In genomic region chr17:44119062-44119461, GRCh38 we compare ENCODE assay signal across 20 cellular contexts. TPM values are rescaled to one million over a fixed set of nuclear protein-coding genes. Genes with fewer than 3 reads are reported as not detected.
DNase-seq lines count a peak whose midpoint lies in the region; ATAC-seq and TF ChIP-seq lines count a peak whose summit lies in the region.
"Had no signal": no experiment of that assay in that cellular context is flagged by ENCODE, and none has a peak within 500 bp of the region (broad histone marks: within the 10 kb centered on the region; RNA-seq: fewer than 3 reads in every experiment).

No MANE protein-coding gene starts in this region.

- H3K23ac ChIP-seq in trophoblast cell (ENCODE audit: low read length) = no peak overlapping the region

- H2AK5ac ChIP-seq in trophoblast cell (ENCODE audit: low read length) = no peak overlapping the region

- H3K4ac ChIP-seq in trophoblast cell (ENCODE audit: low read depth, low read length) = no peak overlapping the region

- no peak overlapping the region for H4K91ac ChIP-seq in trophoblast cell (ENCODE audit: low read depth, low read length)

- H3K9me3 ChIP-seq in right atrium auricular region (no peaks in the 10 kb centered on the region), heart left ventricle (no peaks in the 10 kb centered on the region), esophagus (ENCODE audit: control insufficient read depth in 2 of 2, insufficient read depth in 1 of 2, low read depth in 1 of 2, low read length in 1 of 2) (no peaks in the 10 kb centered on the region), trophoblast cell (ENCODE audit: insufficient read depth, low read depth, low read length) (no peaks in the 10 kb centered on the region), vagina (no peaks in the 10 kb centered on the region)
- H3K9me3 ChIP-seq: colonic mucosa had no signal

- no peak overlapping the region for H4K12ac ChIP-seq in trophoblast cell (ENCODE audit: low read depth, low read length)

- TF ChIP-seq CTCF in right atrium auricular region (IDR thresholded peaks at IDR 0.05) = no peak
- no peak for TF ChIP-seq CTCF in heart left ventricle (IDR thresholded peaks at IDR 0.05)
- no peak for TF ChIP-seq CTCF in vagina (IDR thresholded peaks at IDR 0.05)

- H3K9ac ChIP-seq in trophoblast cell (ENCODE audit: low read length) = no peak overlapping the region
- H3K9ac ChIP-seq: GM23248 had no signal

- H2BK5ac ChIP-seq in trophoblast cell (ENCODE audit: low read depth, low read length, poor library complexity) = no peak overlapping the region

- H3K4me3 ChIP-seq in right atrium auricular region (no peak overlapping the region), heart left ventricle (no peak overlapping the region), esophagus (ENCODE audit: low read depth in 1 of 2, low read length in 2 of 2) (no peak overlapping the region), trophoblast cell (ENCODE audit: low read depth, low read length) (no peak overlapping the region), vagina (no peak overlapping the region)
- H3K4me3 ChIP-seq: colonic mucosa, GM23248 had no signal

- intact Hi-C loops in heart left ventricle (cut with DNase I) = loop anchor here in 6 of 10 donors (5.0 to 10.0 kb wide), 6 partner anchors 37 to 177 kb away; partner anchors contain the start of genes PPY (in 2 of the 6), TMEM101 (in 2 of the 6), G6PC3 (in 1 of the 6) and NAGS (in 1 of the 6)
- intact Hi-C loops in vagina (cut with DNase I) = no loop called here

- peaks cover 7% of the 10 kb centered on the region for H3K79me2 ChIP-seq in trophoblast cell (ENCODE audit: control insufficient read depth, insufficient read depth, low read length, poor library complexity)

- peaks cover 35% of the 10 kb centered on the region for H3K36me3 ChIP-seq in right atrium auricular region
- H3K36me3 ChIP-seq in heart left ventricle = peaks cover 0 to 34% (median 27%) of the 10 kb centered on the region in 9 donors
- H3K36me3 ChIP-seq in esophagus (ENCODE audit: control insufficient read depth in 2 of 2, insufficient read depth in 2 of 2, low read length in 1 of 2) = peaks cover 7 to 8% of the 10 kb centered on the region in 2 donors
- peaks cover 0 to 3% of the 10 kb centered on the region in 2 experiments for H3K36me3 ChIP-seq in trophoblast cell (ENCODE audit: control insufficient read depth in 1 of 2, insufficient read depth in 2 of 2, low read length in 2 of 2)
- peaks cover 0 to 25% of the 10 kb centered on the region in 2 donors for H3K36me3 ChIP-seq in vagina
- H3K36me3 ChIP-seq: brain microvascular endothelial cell, colonic mucosa had no signal

- no peak overlapping the region for H4K8ac ChIP-seq in trophoblast cell (ENCODE audit: low read depth, low read length)

- H2AFZ ChIP-seq in trophoblast cell (ENCODE audit: insufficient read depth, low read length, poor library complexity) = no peak overlapping the region
- H2AFZ ChIP-seq: GM23248 had no signal

- peaks cover 0 to 70% of the 10 kb centered on the region in 2 donors for H3K4me1 ChIP-seq in right atrium auricular region
- H3K4me1 ChIP-seq in heart left ventricle = peaks cover 0 to 88% (median 65%) of the 10 kb centered on the region in 12 donors
- peaks cover 11 to 26% of the 10 kb centered on the region in 2 donors for H3K4me1 ChIP-seq in esophagus (ENCODE audit: control insufficient read depth in 2 of 2, insufficient read depth in 2 of 2, low read length in 1 of 2)
- peaks cover 8 to 14% of the 10 kb centered on the region in 2 experiments for H3K4me1 ChIP-seq in trophoblast cell (ENCODE audit: control insufficient read depth in 1 of 2, insufficient read depth in 2 of 2, low read length in 2 of 2)
- peaks cover 79% of the 10 kb centered on the region for H3K4me1 ChIP-seq in vagina
- H3K4me1 ChIP-seq: colonic mucosa had no signal

- H3K18ac ChIP-seq in trophoblast cell (ENCODE audit: low read length) = peak overlapping the region; percentile 26

- no peak for ATAC-seq in heart left ventricle
- ATAC-seq: activated naive CD8-positive, alpha-beta T cell treated with anti-CD3 and anti-CD28 coated beads, Interleukin-2, amount 50 U/mL, for 24 hours had no signal

- no peak overlapping the region for H2BK12ac ChIP-seq in trophoblast cell (ENCODE audit: low read length)

- peaks cover 13% of the 10 kb centered on the region for H3K79me1 ChIP-seq in trophoblast cell (ENCODE audit: low read length)

- H3K27me3 ChIP-seq in right atrium auricular region = no peaks in the 10 kb centered on the region
- no peaks in the 10 kb centered on the region for H3K27me3 ChIP-seq in heart left ventricle
- H3K27me3 ChIP-seq in esophagus (ENCODE audit: control insufficient read depth in 1 of 2, insufficient read depth in 2 of 2, low read length in 2 of 2) = no peaks in the 10 kb centered on the region
- no peaks in the 10 kb centered on the region for H3K27me3 ChIP-seq in trophoblast cell (ENCODE audit: insufficient read depth, low read length)
- no peaks in the 10 kb centered on the region for H3K27me3 ChIP-seq in vagina
- H3K27me3 ChIP-seq: brain microvascular endothelial cell, colonic mucosa had no signal

- no peak overlapping the region for H2BK120ac ChIP-seq in trophoblast cell (ENCODE audit: insufficient read depth, low read length, poor library complexity)

- DNase-seq in right atrium auricular region (ENCODE audit: low spot score) (no peak), heart left ventricle (no peak), trophoblast cell (no peak), vagina (ENCODE audit: extremely low spot score in 2 of 2) (no peak), AG08395 (ENCODE audit: low spot score) (no peak), SHP77 treated with DMSO at 0.1 percent for 48 hours (lab: John Stamatoyannopoulos, UW) (no peak), COLO668 (lab: John Stamatoyannopoulos, UW; ENCODE audit: unreplicated experiment) (no peak)
- DNase-seq: activated CD4-positive, alpha-beta T cell treated with anti-CD3 and anti-CD28 coated beads for 1 hour; activated naive CD8-positive, alpha-beta T cell treated with anti-CD3 and anti-CD28 coated beads, Interleukin-2, amount 50 U/mL, for 24 hours; brain microvascular endothelial cell; CD4-positive, CD25-positive, alpha-beta regulatory T cell; colonic mucosa; DMS153; GM23248; naive B cell; NCI-H69; stimulated activated CD4-positive, alpha-beta T cell treated with anti-CD3 and anti-CD28 coated beads, Interleukin-4, amount 100 ng/mL, for 1 hour had no signal

- no peak overlapping the region for H3K4me2 ChIP-seq in trophoblast cell (ENCODE audit: low read length)

- WGBS in heart left ventricle, 4 donors = 30 to 54% (median 41%) methylated on average over 4 to 5 of the region's 5 CpGs
- WGBS in esophagus, 2 donors = 41 to 44% methylated on average over 5 of the region's 5 CpGs
- no CpG with 5 or more reads among the region's 5 CpGs for WGBS in trophoblast cell (ENCODE audit: extremely low coverage, insufficient coverage, insufficient read length)

- no peak overlapping the region for H3K14ac ChIP-seq in trophoblast cell (ENCODE audit: low read length)

- H3K27ac ChIP-seq in right atrium auricular region (peak overlapping the region; percentile 31 to 94), heart left ventricle (peak overlapping the region in 2 of 12 donors; percentile 12 to 13), esophagus (ENCODE audit: low read depth in 2 of 2, low read length in 1 of 2) (peak overlapping the region; percentile 52 to 82), trophoblast cell (ENCODE audit: low read depth, low read length) (no peak overlapping the region), vagina (peak overlapping the region; percentile 33)
- H3K27ac ChIP-seq: brain microvascular endothelial cell, colonic mucosa, GM23248, HL-60 had no signal

- TF ChIP-seq POLR2A in heart left ventricle (IDR thresholded peaks at IDR 0.05) (no peak), vagina (IDR thresholded peaks at IDR 0.05) (no peak)

RNA-seq across cellular contexts. Expression of gene HDAC5, which starts 4.4 kb away (rescaled TPM):
- total RNA-seq in right atrium auricular region = 100 to 1,000 TPM in 1 of 2 donors, 10 to 100 TPM in 1; 80.0 to 138 TPM
- total RNA-seq in heart left ventricle = 100 to 1,000 TPM in 2 of 9 donors, 10 to 100 TPM in 7; 54.6 to 283 (median 70.1) TPM
- 10 to 100 TPM; 64.2 to 91.0 TPM for polyA plus RNA-seq in heart left ventricle
- polyA plus RNA-seq in esophagus = 10 to 100 TPM; 45.7 to 54.7 TPM
- 53.7 and 54.1 TPM in 2 replicates for polyA plus RNA-seq in trophoblast cell (2013)
- 86.9 TPM for total RNA-seq in vagina

RNA-seq across cellular contexts. Expression of gene HROB, which starts 22.7 kb away (rescaled TPM):
- total RNA-seq in right atrium auricular region (under 1 TPM; 0.59 to 0.94 TPM), heart left ventricle (1 to 10 TPM in 4 of 9 donors, under 1 TPM in 5; 0.47 to 5.8 (median 0.84) TPM), vagina (2.0 TPM)
- polyA plus RNA-seq in heart left ventricle (under 1 TPM; 0.34 to 0.42 TPM), esophagus (1 to 10 TPM; 1.7 to 2.5 TPM)
- 11.6 and 11.7 TPM in 2 replicates for polyA plus RNA-seq in trophoblast cell (2013)

RNA-seq across cellular contexts. Expression of gene G6PC3, which starts 48.5 kb away (rescaled TPM):
- total RNA-seq in right atrium auricular region = 10 to 100 TPM; 36.0 to 41.1 TPM
- total RNA-seq in heart left ventricle = 10 to 100 TPM; 28.5 to 46.5 (median 36.6) TPM
- polyA plus RNA-seq in heart left ventricle = 10 to 100 TPM; 52.4 to 75.1 TPM
- 10 to 100 TPM; 36.3 to 43.5 TPM for polyA plus RNA-seq in esophagus
- polyA plus RNA-seq in trophoblast cell (2013) = 85.9 and 89.3 TPM in 2 replicates
- total RNA-seq in vagina = 44.0 TPM

RNA-seq across cellular contexts. Expression of gene ASB16, which starts 51.4 kb away (rescaled TPM):
- 1 to 10 TPM; 8.3 TPM for total RNA-seq in right atrium auricular region
- 10 to 100 TPM in 7 of 9 donors, 1 to 10 TPM in 2; 7.7 to 71.1 (median 13.8) TPM for total RNA-seq in heart left ventricle
- polyA plus RNA-seq in heart left ventricle = 1 to 10 TPM; 1.5 to 5.1 TPM
- under 1 TPM; 0.18 to 0.19 TPM for polyA plus RNA-seq in esophagus
- 0.30 and 0.35 TPM in 2 replicates for polyA plus RNA-seq in trophoblast cell (2013)
- not detected for total RNA-seq in vagina
- total RNA-seq: CD4-positive, CD25-positive, alpha-beta regulatory T cell; fibroblast of villous mesenchyme; GM23248 had no signal

RNA-seq across cellular contexts. Expression of gene LSM12, which starts 52.6 kb away (rescaled TPM):
- total RNA-seq in right atrium auricular region (10 to 100 TPM; 36.8 to 41.3 TPM), heart left ventricle (10 to 100 TPM; 38.4 to 55.6 (median 44.1) TPM), vagina (27.3 TPM)
- polyA plus RNA-seq in heart left ventricle (10 to 100 TPM; 30.8 to 41.2 TPM), esophagus (10 to 100 TPM; 25.4 to 46.9 TPM)
- 86.9 and 92.3 TPM in 2 replicates for polyA plus RNA-seq in trophoblast cell (2013)
